1 cellular context compared by ENCODE assay signal in genomic region chr9:131273146-131273545, GRCh38.
TF ChIP-seq lines count a peak whose summit lies in the region.

No MANE protein-coding gene starts in this region.

TF ChIP-seq in HepG2, 621 proteins besides CTCF, POLR2A, EP300 and RAD21:
- TF ChIP-seq TRAFD1 (CRISPR knock-in tag; IDR thresholded peaks at IDR 0.05; ENCODE audit: borderline replicate concordance) (no peak), ZFX (CRISPR knock-in tag; IDR thresholded peaks at IDR 0.05; ENCODE audit: low read depth) (0 out of 2 replicates have a peak, but pooled peaks have one; percentile 22), ZNF687 (CRISPR knock-in tag; IDR thresholded peaks at IDR 0.05) (peak; percentile 18)
